In genomic region chr12:39675263-39675662, GRCh38 we compare ENCODE assay signal across 19 cellular contexts.
"Had no signal": no experiment of that assay in that cellular context is flagged by ENCODE, and none has a peak within 500 bp of the region (broad histone marks: within the 10 kb centered on the region; RNA-seq: fewer than 3 reads in every experiment).

No MANE protein-coding gene starts in this region.

- H3K4me1 ChIP-seq: foreskin keratinocyte, lower lobe of right lung, uterus had no signal

- H3K27me3 ChIP-seq: cardiac muscle cell, foreskin keratinocyte, uterus had no signal

- H3K27ac ChIP-seq: cardiac muscle cell, foreskin keratinocyte, lower lobe of right lung, uterus had no signal

- H3K4me3 ChIP-seq: cardiac muscle cell, lower lobe of right lung, uterus had no signal

- H3K9me3 ChIP-seq: uterus had no signal

- H3K36me3 ChIP-seq: cardiac muscle cell, lower lobe of right lung, uterus had no signal

- DNase-seq: activated B cell treated with CpG ODN at 0.5 μM for 24 hours; activated CD4-positive, alpha-beta T cell treated with anti-CD3 and anti-CD28 coated beads for 36 hours; activated CD4-positive, alpha-beta T cell treated with anti-CD3 and anti-CD28 coated beads, Interleukin-2, amount 50 U/mL, for 4 hours; activated effector memory CD4-positive, alpha-beta T cell treated with Interleukin-2 at 50 U/mL for 16 hours; activated naive CD4-positive, alpha-beta T cell treated with anti-CD3 and anti-CD28 coated beads, Interleukin-2, amount 50 U/mL, for 16 hours; activated naive CD8-positive, alpha-beta T cell treated with anti-CD3 and anti-CD28 coated beads, Interleukin-2, amount 50 U/mL, for 24 hours; activated T-cell treated with anti-CD3 and anti-CD28 coated beads, Interleukin-2, amount 50 U/mL, for 72 hours; foreskin keratinocyte; lower lobe of right lung; natural killer cell; small intestine; stimulated activated CD4-positive, alpha-beta T cell treated with anti-CD3 and anti-CD28 coated beads, Interleukin-2, amount 100 ng/mL, for 24 hours; T-helper 9 cell; trophoblast cell; uterus had no signal

- ATAC-seq: activated CD4-positive, alpha-beta T cell treated with anti-CD3 and anti-CD28 coated beads for 36 hours; activated naive CD8-positive, alpha-beta T cell treated with anti-CD3 and anti-CD28 coated beads, Interleukin-2, amount 50 U/mL, for 24 hours; activated T-cell treated with anti-CD3 and anti-CD28 coated beads, Interleukin-2, amount 50 U/mL, for 72 hours; foreskin keratinocyte; left lobe of liver; lower lobe of right lung; sciatic nerve; stimulated activated effector memory CD8-positive, alpha-beta T cell treated with anti-CD3 and anti-CD28 coated beads, Interleukin-12 subunit alpha, Interleukin-12 subunit beta, amount 100 ng/mL, for 72 hours had no signal
